Comparison of ENCODE assay signal across 21 cellular contexts in genomic region chr17:63704259-63704576, GRCh38. TPM values are rescaled to one million over a fixed set of nuclear protein-coding genes. Genes with fewer than 3 reads are reported as not detected.
DNase-seq lines count a peak whose midpoint lies in the region; ATAC-seq, FAIRE-seq and TF ChIP-seq lines count a peak whose summit lies in the region.
"Had no signal": no experiment of that assay in that cellular context is flagged by ENCODE, and none has a peak within 500 bp of the region (broad histone marks: within the 10 kb centered on the region; RNA-seq: fewer than 3 reads in every experiment).

No MANE protein-coding gene starts in this region.

- H3K9me3 Mint-ChIP-seq in activated naive CD8-positive, alpha-beta T cell treated with anti-CD3 and anti-CD28 coated beads, Interleukin-2, amount 50 U/mL, for 24 hours: no peaks in the 10 kb centered on the region
- H3K9me3 Mint-ChIP-seq in natural killer cell: no peaks in the 10 kb centered on the region
- H3K9me3 Mint-ChIP-seq: dendritic cell treated with granulocyte-macrophage colony-stimulating factor and Interleukin-4, amounts not matched to agents 40 ng/mL and 50 ng/mL, for 4 days; nephron progenitor cell had no signal

- TF ChIP-seq POLR2A in GM19193 (IDR thresholded peaks at IDR 0.05; ENCODE audit: extremely low read depth, insufficient read depth, insufficient read length): peak; percentile 4
- TF ChIP-seq POLR2A in H54 (IDR thresholded peaks at IDR 0.05; ENCODE audit: low read depth, low read length): no peak

- TF ChIP-seq CTCF in natural killer cell (IDR thresholded peaks at IDR 0.05): no peak

- peaks cover 77% of the 10 kb centered on the region for H3K4me1 Mint-ChIP-seq in activated naive CD8-positive, alpha-beta T cell treated with anti-CD3 and anti-CD28 coated beads, Interleukin-2, amount 50 U/mL, for 24 hours
- H3K4me1 Mint-ChIP-seq in natural killer cell: peaks cover 66% of the 10 kb centered on the region in 2 donors

- no peaks in the 10 kb centered on the region for H3K27me3 Mint-ChIP-seq in activated naive CD8-positive, alpha-beta T cell treated with anti-CD3 and anti-CD28 coated beads, Interleukin-2, amount 50 U/mL, for 24 hours
- no peaks in the 10 kb centered on the region for H3K27me3 Mint-ChIP-seq in natural killer cell (ENCODE audit: low read depth in 2 of 2)
- H3K27me3 Mint-ChIP-seq: dendritic cell treated with granulocyte-macrophage colony-stimulating factor and Interleukin-4, amounts not matched to agents 40 ng/mL and 50 ng/mL, for 4 days had no signal

- no peak for FAIRE-seq in H54 (lab: Jason Lieb, UNC)
- FAIRE-seq: RCC 7860, TTC549 had no signal

- peaks cover 35% of the 10 kb centered on the region for H3K36me3 Mint-ChIP-seq in activated naive CD8-positive, alpha-beta T cell treated with anti-CD3 and anti-CD28 coated beads, Interleukin-2, amount 50 U/mL, for 24 hours (ENCODE audit: low read depth)
- no peaks in the 10 kb centered on the region for H3K36me3 Mint-ChIP-seq in natural killer cell

- peaks cover 0 to 54% (median 40%) of the 10 kb centered on the region in 11 experiments; a peak in 19 of 22 replicates for H4K20me1 ChIP-seq in BLaER1 treated with 17β-estradiol and CSF1 and Interleukin-3, amounts not matched to agents 10 nM and 100 nM

- H3K27ac ChIP-seq in BLaER1 treated with 17β-estradiol and CSF1 and Interleukin-3, amounts not matched to agents 10 nM and 100 nM: peak overlapping the region in 4 of 11 experiments; percentile 99 to 100 (median 100); a peak in 5 of 22 replicates
- H3K27ac ChIP-seq: suprapubic skin had no signal

- DNase-seq in activated naive CD8-positive, alpha-beta T cell treated with anti-CD3 and anti-CD28 coated beads, Interleukin-2, amount 50 U/mL, for 24 hours: no peak
- no peak for DNase-seq in natural killer cell
- DNase-seq in H54 (ENCODE audit: insufficient read length, low spot score): no peak
- DNase-seq in GM19240 (ENCODE audit: insufficient read length, low spot score): no peak
- no peak for DNase-seq in C1 segment of cervical spinal cord (lab: John Stamatoyannopoulos, UW)
- DNase-seq: activated CD4-positive, alpha-beta T cell treated with anti-CD3 and anti-CD28 coated beads for 48 hours; foreskin fibroblast; GOT3; hippocampal formation; Karpas-422; NCI-H1930; nephron progenitor cell; stimulated activated CD4-positive, alpha-beta T cell treated with anti-CD3 and anti-CD28 coated beads, Interleukin-4, amount 100 ng/mL, for 1 hour had no signal

- no peaks in the 10 kb centered on the region for H3K9me3 ChIP-seq in BLaER1 treated with 17β-estradiol and CSF1 and Interleukin-3, amounts not matched to agents 10 nM and 100 nM (replicated peaks in 1 of 11)
- H3K9me3 ChIP-seq: suprapubic skin had no signal

- peak overlapping the region; percentile 89 to 99 (median 96); a peak in 19 of 22 replicates for H3K4me2 ChIP-seq in BLaER1 treated with 17β-estradiol and CSF1 and Interleukin-3, amounts not matched to agents 10 nM and 100 nM
- H3K4me2 ChIP-seq: smooth muscle cell had no signal

- no peak for ATAC-seq in activated naive CD8-positive, alpha-beta T cell treated with anti-CD3 and anti-CD28 coated beads, Interleukin-2, amount 50 U/mL, for 24 hours
- ATAC-seq in natural killer cell: no peak
- ATAC-seq: SK-N-SH treated with all-trans-retinoic acid at 6 μM for 48 hours had no signal

- H3K9ac ChIP-seq in BLaER1 treated with 17β-estradiol and CSF1 and Interleukin-3, amounts not matched to agents 10 nM and 100 nM: peak overlapping the region in 10 of 11 experiments; percentile 4 to 99 (median 80); a peak in 11 of 22 replicates

- H3K27me3 ChIP-seq in BLaER1 treated with 17β-estradiol and CSF1 and Interleukin-3, amounts not matched to agents 10 nM and 100 nM: no peaks in the 10 kb centered on the region
- H3K27me3 ChIP-seq: suprapubic skin had no signal

- H3K27ac Mint-ChIP-seq in activated naive CD8-positive, alpha-beta T cell treated with anti-CD3 and anti-CD28 coated beads, Interleukin-2, amount 50 U/mL, for 24 hours: peak overlapping the region; percentile 33
- peak overlapping the region; percentile 96 to 97 for H3K27ac Mint-ChIP-seq in natural killer cell
- H3K27ac Mint-ChIP-seq: nephron progenitor cell had no signal

- peaks cover 64 to 70% (median 67%) of the 10 kb centered on the region in 10 experiments for H3K4me1 ChIP-seq in BLaER1 treated with 17β-estradiol and CSF1 and Interleukin-3, amounts not matched to agents 10 nM and 100 nM

- H3K4me3 Mint-ChIP-seq in activated naive CD8-positive, alpha-beta T cell treated with anti-CD3 and anti-CD28 coated beads, Interleukin-2, amount 50 U/mL, for 24 hours: peak overlapping the region; percentile 85
- no peak overlapping the region for H3K4me3 Mint-ChIP-seq in natural killer cell
- H3K4me3 Mint-ChIP-seq: dendritic cell treated with granulocyte-macrophage colony-stimulating factor and Interleukin-4, amounts not matched to agents 40 ng/mL and 50 ng/mL, for 4 days had no signal

- intact Hi-C loops in natural killer cell (cut with micrococcal nuclease): no loop called here

- peaks cover 51 to 67% (median 60%) of the 10 kb centered on the region in 11 experiments for H3K36me3 ChIP-seq in BLaER1 treated with 17β-estradiol and CSF1 and Interleukin-3, amounts not matched to agents 10 nM and 100 nM

- H3K4me3 ChIP-seq in BLaER1 treated with 17β-estradiol and CSF1 and Interleukin-3, amounts not matched to agents 10 nM and 100 nM: 0 out of 20 replicates have a peak overlapping the region, but pooled peaks of 2 of the 10 experiments have one; percentile 12 to 96
- H3K4me3 ChIP-seq: smooth muscle cell, suprapubic skin had no signal

RNA-seq across cellular contexts. Expression of gene LIMD2, which starts 4.3 kb away (rescaled TPM):
- total RNA-seq in natural killer cell: 100 to 1,000 TPM; 513 to 546 (median 524) TPM

RNA-seq across cellular contexts. Expression of gene STRADA, which starts 37.4 kb away (rescaled TPM):
- total RNA-seq in natural killer cell: 10 to 100 TPM; 72.6 to 83.1 (median 78.2) TPM
